ENCODE assay signal across 12 cellular contexts in the genomic region with DNA sequence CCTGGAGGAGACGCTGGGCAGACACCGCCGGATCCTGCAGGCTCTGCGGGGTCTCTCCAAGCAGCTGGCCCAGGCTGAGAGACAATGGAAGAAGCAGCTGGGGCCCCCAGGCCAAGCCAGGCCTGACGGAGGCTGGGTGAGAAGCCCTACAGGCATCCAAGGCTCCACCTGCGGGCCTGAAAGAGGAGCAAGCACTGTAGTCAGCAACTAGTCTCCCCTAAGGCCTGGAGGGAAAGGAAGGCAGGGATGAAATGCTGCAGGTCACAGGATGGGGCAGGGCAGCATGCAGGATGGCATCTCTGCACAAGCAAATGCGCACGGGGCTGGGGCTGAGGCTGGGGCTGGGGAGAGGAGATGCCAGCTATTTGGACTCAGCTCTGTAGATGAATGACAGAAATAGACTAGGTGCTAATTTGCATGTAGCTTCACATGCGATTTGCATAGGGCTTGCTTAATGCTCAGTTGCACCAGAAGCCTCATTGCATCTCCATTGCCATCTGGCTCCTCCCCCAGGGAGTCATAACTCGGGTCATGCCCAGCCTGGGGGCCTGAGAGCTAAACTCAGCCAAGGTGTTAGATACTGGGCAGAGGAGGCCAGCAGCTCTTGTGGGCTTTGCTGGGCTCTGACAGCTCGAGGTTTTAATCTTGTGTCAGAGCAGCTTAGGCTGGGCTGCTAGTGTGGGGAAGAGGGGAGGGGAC. TPM values are rescaled to one million over a fixed set of nuclear protein-coding genes. Genes with fewer than 3 reads are reported as not detected.
DNase-seq lines count a peak whose midpoint lies in the region; ATAC-seq and TF ChIP-seq lines count a peak whose summit lies in the region.
"Had no signal": no experiment of that assay in that cellular context is flagged by ENCODE, and none has a peak within 500 bp of the region (broad histone marks: within the 10 kb centered on the region; RNA-seq: fewer than 3 reads in every experiment).

No MANE protein-coding gene starts in this region.

- H3K4me3 ChIP-seq in left lung, result no peak overlapping the region
- H3K4me3 ChIP-seq: stomach had no signal

- H3K27ac Mint-ChIP-seq in HFFc6, result no peak overlapping the region

- DNase-seq in CD1c-positive myeloid dendritic cell (ENCODE audit: extremely low spot score) (peak; percentile 28), RPMI7951 (ENCODE audit: low read depth) (peak; percentile 26), left lung (no peak), HFFc6 (no peak), DMS53 (lab: John Stamatoyannopoulos, UW) (no peak)
- no peak for DNase-seq in stimulated activated naive CD4-positive, alpha-beta T cell (lab: John Stamatoyannopoulos, UW)
- DNase-seq: DND-41, stomach had no signal

- no peaks in the 10 kb centered on the region for H3K36me3 ChIP-seq in left lung
- H3K36me3 ChIP-seq: stomach had no signal

- peak; percentile 75 for ATAC-seq in GM18909 (IDR thresholded peaks at IDR 0.05; ENCODE audit: poor library complexity, unreplicated experiment)
- ATAC-seq in HG02981 (IDR thresholded peaks at IDR 0.05; ENCODE audit: unreplicated experiment), result peak; percentile 70
- ATAC-seq in left lung, result no peak

- no peaks in the 10 kb centered on the region for H3K9me3 ChIP-seq in left lung
- H3K9me3 ChIP-seq: stomach had no signal

- peaks cover 25% of the 10 kb centered on the region for H3K4me1 Mint-ChIP-seq in HFFc6 (ENCODE audit: low read depth)

- H3K27me3 Mint-ChIP-seq in HFFc6 (ENCODE audit: insufficient read depth), result peaks cover 24% of the 10 kb centered on the region

- peaks cover 0 to 8% of the 10 kb centered on the region in 2 donors for H3K4me1 ChIP-seq in left lung

- no peaks in the 10 kb centered on the region for H3K9me3 Mint-ChIP-seq in HFFc6

- H3K4me3 Mint-ChIP-seq in HFFc6, result no peak overlapping the region

- TF ChIP-seq CTCF in left lung (IDR thresholded peaks at IDR 0.05), result no peak
- TF ChIP-seq CTCF in HFFc6 (IDR thresholded peaks at IDR 0.05), result no peak

- no peaks in the 10 kb centered on the region for H3K36me3 Mint-ChIP-seq in HFFc6 (ENCODE audit: low read depth)

- H3K27ac ChIP-seq in left lung, result no peak overlapping the region
- H3K27ac ChIP-seq: epithelial cell of prostate, stomach had no signal

- H3K27me3 ChIP-seq in left lung, result peaks cover 0 to 27% of the 10 kb centered on the region in 2 donors

- intact Hi-C loops in left lung (cut with DNase I), result no loop called here

RNA-seq across cellular contexts. Expression of a gene that starts 5.2 kb away (rescaled TPM):
- not detected in 2 replicates for total RNA-seq in RPMI7951 (2014; rRNA removed; shearing (Covaris generic))
- total RNA-seq in left lung, result not detected
- under 1 TPM in 1 of 6 experiments, not detected in 5; 0.09 TPM for total RNA-seq in HFFc6 (2021; fragmentation: NEBNext Ultra II Directional; extraction: Animal tissue kit (Norgen Biotek cat#: 25700))
- total RNA-seq: activated CD8-positive, alpha-beta memory T cell treated with anti-CD3 and anti-CD28 coated beads for 36 hours had no signal

RNA-seq across cellular contexts. Expression of a gene that starts 8.6 kb away (rescaled TPM):
- not detected in 2 replicates for total RNA-seq in RPMI7951 (2014; rRNA removed; shearing (Covaris generic))
- total RNA-seq in left lung, result under 1 TPM in 1 of 2 donors, not detected in 1; 0.39 TPM
- total RNA-seq in HFFc6 (2021; fragmentation: NEBNext Ultra II Directional; extraction: Animal tissue kit (Norgen Biotek cat#: 25700)), result not detected

RNA-seq across cellular contexts. Expression of a gene that starts 21.7 kb away (rescaled TPM):
- total RNA-seq in RPMI7951 (2014; rRNA removed; shearing (Covaris generic)), result 14.3 and 15.1 TPM in 2 replicates
- total RNA-seq in left lung, result 10 to 100 TPM; 37.4 to 45.1 TPM
- 10 to 100 TPM; 12.5 to 18.9 (median 16.1) TPM for total RNA-seq in HFFc6 (2021; fragmentation: NEBNext Ultra II Directional; extraction: Animal tissue kit (Norgen Biotek cat#: 25700))

RNA-seq across cellular contexts. Expression of a gene that starts 39.4 kb away (rescaled TPM):
- 21.4 and 24.6 TPM in 2 replicates for total RNA-seq in RPMI7951 (2014; rRNA removed; shearing (Covaris generic))
- total RNA-seq in left lung, result 100 to 1,000 TPM in 1 of 2 donors, 10 to 100 TPM in 1; 52.3 to 101 TPM
- 10 to 100 TPM; 48.8 to 59.0 (median 53.3) TPM for total RNA-seq in HFFc6 (2021; fragmentation: NEBNext Ultra II Directional; extraction: Animal tissue kit (Norgen Biotek cat#: 25700))

RNA-seq across cellular contexts. Expression of a gene that starts 51.9 kb away (rescaled TPM):
- total RNA-seq in RPMI7951 (2014; rRNA removed; shearing (Covaris generic)), result 27.8 and 31.4 TPM in 2 replicates
- 100 to 1,000 TPM; 131 to 138 TPM for total RNA-seq in left lung
- total RNA-seq in HFFc6 (2021; fragmentation: NEBNext Ultra II Directional; extraction: Animal tissue kit (Norgen Biotek cat#: 25700)), result 10 to 100 TPM; 70.1 to 86.1 (median 75.9) TPM

Comparison
In these comparisons a context has a peak if more than half of its experiments do, and no peak if none do; other contexts are left out.
1. DNase-seq: peak in CD1c-positive myeloid dendritic cell (single experiment) and RPMI7951 (single experiment); none in stimulated activated naive CD4-positive, alpha-beta T cell (0 of 6), left lung (0 of 2), HFFc6 (single experiment) and DMS53 (single experiment).